ENCODE assay signal across 8 cellular contexts in the genomic region with DNA sequence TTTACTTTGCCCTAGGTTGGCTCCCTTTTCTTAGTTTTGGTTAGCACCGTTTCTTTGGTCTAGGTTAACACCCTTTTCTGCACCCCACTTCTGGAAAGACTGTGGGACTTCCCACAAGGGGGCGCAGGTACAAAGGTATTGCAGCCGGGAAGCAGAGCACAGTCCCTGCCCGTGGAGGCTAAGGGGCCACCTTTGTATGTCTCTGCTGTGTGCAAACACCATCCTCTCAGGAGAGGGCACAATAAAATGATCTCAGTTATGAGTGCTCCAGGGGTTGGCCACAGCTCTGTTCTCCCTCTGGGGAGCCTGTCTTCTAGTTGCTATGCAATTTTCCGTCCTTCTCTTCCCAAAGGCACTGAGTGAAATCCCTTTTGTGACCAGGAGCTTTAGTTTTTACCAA. TPM values are rescaled to one million over a fixed set of nuclear protein-coding genes. Genes with fewer than 3 reads are reported as not detected.
DNase-seq lines count a peak whose midpoint lies in the region; ATAC-seq, FAIRE-seq and TF ChIP-seq lines count a peak whose summit lies in the region.

No MANE protein-coding gene starts in this region.

- peaks cover 20% of the 10 kb centered on the region for H3K4me1 Mint-ChIP-seq in MCF 10A (ENCODE audit: insufficient read depth, unreplicated experiment)

- DNase-seq in DMS53 (lab: John Stamatoyannopoulos, UW), result peak; percentile 87
- DNase-seq in LHCN-M2 (ENCODE audit: low read depth), result peak; percentile 21
- DNase-seq in MCF 10A (ENCODE audit: unreplicated experiment), result peak; percentile 73
- DNase-seq in mucosa of gallbladder (ENCODE audit: low spot score), result peak; percentile 67
- DNase-seq in GM12892 (ENCODE audit: insufficient read length), result no peak
- DNase-seq in GOT3 (lab: John Stamatoyannopoulos, UW), result no peak

- H3K27ac Mint-ChIP-seq in MCF 10A (ENCODE audit: low read depth, unreplicated experiment), result no peak overlapping the region

- H3K36me3 Mint-ChIP-seq in MCF 10A (ENCODE audit: insufficient read depth, unreplicated experiment), result peaks cover 6% of the 10 kb centered on the region

- POLR2A ChIA-PET in MCF 10A (lab: Yijun Ruan, JAX), result interaction anchor here (0.9 to 4.2 kb wide), 3 partner anchors 24 to 234 kb away, joined by 3 to 28 read pairs (median 3); no protein-coding TSS in a partner anchor

- no peak for FAIRE-seq in GM12892 (lab: Jason Lieb, UNC)

- ATAC-seq in GM21619 (IDR thresholded peaks at IDR 0.05; ENCODE audit: unreplicated experiment), result no peak

- no peak for TF ChIP-seq POLR2A in GM12892 (IDR thresholded peaks at IDR 0.05; ENCODE audit: low read depth, low read length)

- H3K4me3 ChIP-seq in SU-DHL-6 (ENCODE audit: insufficient read depth, low read length, poor library complexity, severe bottlenecking), result no peak overlapping the region

- H3K9me3 Mint-ChIP-seq in MCF 10A (ENCODE audit: unreplicated experiment), result no peaks in the 10 kb centered on the region

- H3K27ac ChIP-seq in SU-DHL-6 (ENCODE audit: low read depth, low read length), result no peak overlapping the region

- H3K27me3 Mint-ChIP-seq in MCF 10A (ENCODE audit: insufficient read depth, unreplicated experiment), result no peaks in the 10 kb centered on the region

- H3K9ac ChIP-seq in SU-DHL-6 (ENCODE audit: low read length), result no peak overlapping the region

- H3K9me2 ChIP-seq in SU-DHL-6 (replicated peaks; ENCODE audit: insufficient read depth, low read length), result no peaks in the 10 kb centered on the region

- H3K27me3 ChIP-seq in SU-DHL-6 (ENCODE audit: low read length), result no peaks in the 10 kb centered on the region

- peak; percentile 91 for TF ChIP-seq CTCF in SU-DHL-6 (IDR thresholded peaks at IDR 0.05; ENCODE audit: insufficient read depth, low read length, poor library complexity, severe bottlenecking)
- TF ChIP-seq CTCF in MCF 10A (IDR thresholded peaks at IDR 0.05; ENCODE audit: unreplicated experiment), result peak; percentile 51

- H3K4me2 ChIP-seq in SU-DHL-6 (ENCODE audit: low read depth, low read length, poor library complexity, severe bottlenecking), result no peak overlapping the region

- H3K9me3 ChIP-seq in SU-DHL-6 (ENCODE audit: insufficient read depth, low read length), result no peaks in the 10 kb centered on the region

- intact Hi-C loops in MCF 10A (cut with micrococcal nuclease), result loop anchor here (1.0 to 2.0 kb wide), 2 partner anchors 113 to 498 kb away; no protein-coding TSS in a partner anchor

- BruUV-seq in MCF 10A (replicated peaks; lab: Mats Ljungman, UMichigan), result no TSS peak

- CTCF ChIA-PET in MCF 10A (lab: Yijun Ruan, JAX), result interaction anchor here (0.7 to 10.2 kb wide), 45 partner anchors 8 to 455 kb away, joined by 3 to 328 read pairs (median 4); a partner anchor contains a TSS

- no peak overlapping the region for H2AFZ ChIP-seq in SU-DHL-6 (ENCODE audit: low read depth, low read length, severe bottlenecking)

- no peak overlapping the region for H3K4me3 Mint-ChIP-seq in MCF 10A (ENCODE audit: unreplicated experiment)

- no peaks in the 10 kb centered on the region for H3F3A ChIP-seq in SU-DHL-6 (ENCODE audit: insufficient read depth)

- H4K20me1 ChIP-seq in SU-DHL-6 (ENCODE audit: low read depth, low read length), result no peaks in the 10 kb centered on the region

- H3K79me2 ChIP-seq in SU-DHL-6 (ENCODE audit: insufficient read depth, low read length), result no peaks in the 10 kb centered on the region

- H3K36me3 ChIP-seq in SU-DHL-6 (ENCODE audit: low read length), result no peaks in the 10 kb centered on the region

RNA-seq across cellular contexts. Expression of a gene that starts 28.4 kb away (rescaled TPM):
- not detected in 2 replicates for total RNA-seq in LHCN-M2 (2014; rRNA removed)
- polyA plus RNA-seq in LHCN-M2 (2012), result not detected
- total RNA-seq in MCF 10A (2022), result 0.10 and 0.16 TPM in 2 replicates
- total RNA-seq in mucosa of gallbladder, result 46.8 TPM
- not detected for polyA plus RNA-seq in GM12892 (2012; ENCODE audit: missing spikeins)

Comparison
In these comparisons a context has a peak if more than half of its experiments do, and no peak if none do; other contexts are left out.
1. DNase-seq: peak in DMS53 (single experiment), LHCN-M2 (single experiment), MCF 10A (single experiment) and mucosa of gallbladder (single experiment); none in GM12892 (single experiment) and GOT3 (single experiment).
2. RNA of a gene that starts 28.4 kb away (total RNA-seq): 46.8 TPM in mucosa of gallbladder (single experiment); 0.10 to 0.16 TPM in MCF 10A and not detected in LHCN-M2; every median in the first group is over 10 times any median in the second.